27 cellular contexts compared by ENCODE assay signal in the genomic region with DNA sequence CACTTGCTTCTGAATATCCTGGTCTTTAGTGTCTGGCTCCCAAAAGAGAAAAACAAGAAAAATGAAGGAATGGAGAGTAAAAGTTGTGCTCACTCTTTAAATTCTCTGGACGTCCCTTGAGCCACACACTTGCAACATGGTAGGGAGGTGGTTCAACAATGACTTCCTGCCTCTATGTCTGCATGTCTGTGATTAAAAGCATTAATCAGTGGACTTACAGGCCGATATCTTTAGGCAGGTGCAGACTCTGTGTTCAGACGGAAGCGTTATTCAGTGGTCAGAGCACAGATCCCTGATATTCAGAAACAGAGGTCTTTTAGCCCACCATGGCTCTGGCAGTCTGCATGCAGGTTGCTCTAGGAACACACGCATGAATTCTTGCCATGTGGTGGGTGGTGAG.
"Had no signal": no experiment of that assay in that cellular context is flagged by ENCODE, and none has a peak within 500 bp of the region (broad histone marks: within the 10 kb centered on the region; RNA-seq: fewer than 3 reads in every experiment).

No MANE protein-coding gene starts in this region.

- H3K4me1 ChIP-seq: neural progenitor cell, parathyroid adenoma, psoas muscle, right lobe of liver, sigmoid colon, spleen, suprapubic skin, testis, tibial artery, transverse colon, upper lobe of right lung, uterus had no signal

- H3K4me2 ChIP-seq: neural progenitor cell had no signal

- H3K9me3 ChIP-seq: ovary, right lobe of liver, sigmoid colon, suprapubic skin, testis, tibial artery, transverse colon, upper lobe of right lung, uterus had no signal

- H2AFZ ChIP-seq: neural progenitor cell, parathyroid adenoma had no signal

- H3K27me3 ChIP-seq: neural progenitor cell, ovary, right lobe of liver, sigmoid colon, spleen, suprapubic skin, testis, tibial artery, transverse colon, upper lobe of right lung, uterus had no signal

- H3K36me3 ChIP-seq: neural progenitor cell, ovary, right lobe of liver, sigmoid colon, spleen, suprapubic skin, tibial artery, transverse colon, upper lobe of right lung, uterus had no signal

- DNase-seq: natural killer cell; occipital lobe; ovary; posterior cingulate gyrus; psoas muscle; right cardiac atrium; right lobe of liver; sigmoid colon; small intestine; spleen; stimulated activated CD4-positive, alpha-beta T cell treated with anti-CD3 and anti-CD28 coated beads, Interleukin-12 subunit alpha, Interleukin-12 subunit beta, amount 100 ng/mL, for 4 hours; stimulated activated CD4-positive, alpha-beta T cell treated with anti-CD3 and anti-CD28 coated beads, Interleukin-1b, Interleukin-23, amount 100 ng/mL, for 48 hours; stimulated activated CD4-positive, alpha-beta T cell treated with anti-CD3 and anti-CD28 coated beads, Interleukin-4, amount 100 ng/mL, for 1 hour; stimulated activated CD4-positive, alpha-beta T cell treated with anti-CD3 and anti-CD28 coated beads, Interleukin-4, amount 100 ng/mL, for 4 hours; stimulated activated CD8-positive, alpha-beta memory T cell treated with anti-CD3 and anti-CD28 coated beads, Interleukin-4, amount 100 ng/mL, for 48 hours; stimulated activated naive CD4-positive, alpha-beta T cell; stimulated activated naive CD8-positive, alpha-beta T cell treated with anti-CD3 and anti-CD28 coated beads, Interleukin-15, amount 100 ng/mL, for 72 hours; stimulated activated naive CD8-positive, alpha-beta T cell treated with anti-CD3 and anti-CD28 coated beads, Interleukin-15, Interleukin-2, amounts not matched to agents 100 U/mL and 50 U/mL, for 24 hours; substantia nigra; testis; tibial artery; transverse colon; upper lobe of right lung; uterus had no signal

- H3K9ac ChIP-seq: neural progenitor cell, parathyroid adenoma had no signal

- H3K79me2 ChIP-seq: parathyroid adenoma had no signal

- H3K4me3 ChIP-seq: neural progenitor cell, ovary, psoas muscle, right lobe of liver, sigmoid colon, spleen, suprapubic skin, testis, tibial artery, transverse colon, upper lobe of right lung, uterus had no signal

- H3K27ac ChIP-seq: neural progenitor cell, ovary, parathyroid adenoma, psoas muscle, right lobe of liver, sigmoid colon, spleen, suprapubic skin, testis, tibial artery, transverse colon, upper lobe of right lung, uterus had no signal

- FAIRE-seq: small intestine had no signal
